20 cellular contexts compared by ENCODE assay signal in genomic region chr1:162921311-162921710, GRCh38.
DNase-seq lines count a peak whose midpoint lies in the region; ATAC-seq and TF ChIP-seq lines count a peak whose summit lies in the region.
"Had no signal": no experiment of that assay in that cellular context is flagged by ENCODE, and none has a peak within 500 bp of the region (broad histone marks: within the 10 kb centered on the region; RNA-seq: fewer than 3 reads in every experiment).

No MANE protein-coding gene starts in this region.

- H3K4me1 ChIP-seq in BLaER1 treated with 17β-estradiol and CSF1 and Interleukin-3, amounts not matched to agents 10 nM and 100 nM, result peaks cover 33 to 44% (median 39%) of the 10 kb centered on the region in 10 experiments
- H3K4me1 ChIP-seq in BE2C, result peaks cover 41% of the 10 kb centered on the region
- H3K4me1 ChIP-seq: A549, HAP-1 had no signal

- no peaks in the 10 kb centered on the region for H3K27me3 ChIP-seq in BLaER1 treated with 17β-estradiol and CSF1 and Interleukin-3, amounts not matched to agents 10 nM and 100 nM
- H3K27me3 ChIP-seq in BE2C, result no peaks in the 10 kb centered on the region

- no peak overlapping the region for H3K4me3 Mint-ChIP-seq in activated CD4-positive, alpha-beta T cell treated with anti-CD3 and anti-CD28 coated beads, Interleukin-2, amount 10 ng/mL, durations not matched to agents 7 days and 5 days
- no peak overlapping the region for H3K4me3 Mint-ChIP-seq in progenitor cell of endocrine pancreas (ENCODE audit: low read depth)
- H3K4me3 Mint-ChIP-seq: CD4-positive, alpha-beta T cell; CD8-positive, alpha-beta memory T cell; HFFc6 had no signal

- POLR2A ChIA-PET in activated CD4-positive, alpha-beta T cell treated with anti-CD3 and anti-CD28 coated beads, Interleukin-2, amount 10 ng/mL, durations not matched to agents 7 days and 5 days (lab: Charles Lee), result no interaction called here
- POLR2A ChIA-PET in GM10248 (lab: Yijun Ruan, JAX), result no interaction called here

- TF ChIP-seq CTCF in progenitor cell of endocrine pancreas (IDR thresholded peaks at IDR 0.05; ENCODE audit: unreplicated experiment), result no peak
- no peak for TF ChIP-seq CTCF in BE2C (IDR thresholded peaks at IDR 0.05; ENCODE audit: low read depth, low read length)
- no peak for TF ChIP-seq CTCF in GM10248 (IDR thresholded peaks at IDR 0.05; ENCODE audit: control extremely low read depth, extremely low read depth, low read depth, missing control alignments)

- H3K36me3 Mint-ChIP-seq in activated CD4-positive, alpha-beta T cell treated with anti-CD3 and anti-CD28 coated beads, Interleukin-2, amount 10 ng/mL, durations not matched to agents 7 days and 5 days (ENCODE audit: low read depth), result no peaks in the 10 kb centered on the region
- H3K36me3 Mint-ChIP-seq in progenitor cell of endocrine pancreas (ENCODE audit: insufficient read depth), result peaks cover under 1% of the 10 kb centered on the region
- H3K36me3 Mint-ChIP-seq: CD8-positive, alpha-beta memory T cell had no signal

- no peak overlapping the region for H3K9ac ChIP-seq in BLaER1 treated with 17β-estradiol and CSF1 and Interleukin-3, amounts not matched to agents 10 nM and 100 nM

- no peak for ATAC-seq in GM19023 (IDR thresholded peaks at IDR 0.05; ENCODE audit: unreplicated experiment)
- ATAC-seq: A549 had no signal

- H3K4me1 Mint-ChIP-seq in activated CD4-positive, alpha-beta T cell treated with anti-CD3 and anti-CD28 coated beads, Interleukin-2, amount 10 ng/mL, durations not matched to agents 7 days and 5 days, result peaks cover 10% of the 10 kb centered on the region
- peaks cover 34% of the 10 kb centered on the region for H3K4me1 Mint-ChIP-seq in progenitor cell of endocrine pancreas (ENCODE audit: low read depth)
- H3K4me1 Mint-ChIP-seq: CD8-positive, alpha-beta memory T cell had no signal

- peaks cover 14% of the 10 kb centered on the region for H3K27me3 Mint-ChIP-seq in activated CD4-positive, alpha-beta T cell treated with anti-CD3 and anti-CD28 coated beads, Interleukin-2, amount 10 ng/mL, durations not matched to agents 7 days and 5 days
- no peaks in the 10 kb centered on the region for H3K27me3 Mint-ChIP-seq in progenitor cell of endocrine pancreas

- no peaks in the 10 kb centered on the region for H3K9me3 ChIP-seq in BLaER1 treated with 17β-estradiol and CSF1 and Interleukin-3, amounts not matched to agents 10 nM and 100 nM (replicated peaks in 1 of 11)
- H3K9me3 ChIP-seq in BE2C, result no peaks in the 10 kb centered on the region; the same call in 1 of the 2 replicates
- H3K9me3 ChIP-seq: A549, HAP-1 had no signal

- no peaks in the 10 kb centered on the region for H4K20me1 ChIP-seq in BLaER1 treated with 17β-estradiol and CSF1 and Interleukin-3, amounts not matched to agents 10 nM and 100 nM

- H3K27ac Mint-ChIP-seq in activated CD4-positive, alpha-beta T cell treated with anti-CD3 and anti-CD28 coated beads, Interleukin-2, amount 10 ng/mL, durations not matched to agents 7 days and 5 days, result peak overlapping the region; percentile 39
- peak overlapping the region; percentile 62 for H3K27ac Mint-ChIP-seq in progenitor cell of endocrine pancreas
- H3K27ac Mint-ChIP-seq: CD4-positive, alpha-beta T cell; CD8-positive, alpha-beta memory T cell; HFFc6 had no signal

- CTCF ChIA-PET in activated CD4-positive, alpha-beta T cell treated with anti-CD3 and anti-CD28 coated beads, Interleukin-2, amount 10 ng/mL, durations not matched to agents 7 days and 5 days (lab: Charles Lee), result no interaction called here
- CTCF ChIA-PET in GM10248 (lab: Yijun Ruan, JAX), result interaction anchor here (1.3 to 1.5 kb wide), 2 partner anchors 11 to 16 kb away, joined by 4 to 5 read pairs; no protein-coding TSS in a partner anchor

- peak overlapping the region in 7 of 11 experiments; percentile 22 to 70 (median 61); a peak in 12 of 22 replicates for H3K27ac ChIP-seq in BLaER1 treated with 17β-estradiol and CSF1 and Interleukin-3, amounts not matched to agents 10 nM and 100 nM
- H3K27ac ChIP-seq: A549 had no signal

- H3K9me3 Mint-ChIP-seq in activated CD4-positive, alpha-beta T cell treated with anti-CD3 and anti-CD28 coated beads, Interleukin-2, amount 10 ng/mL, durations not matched to agents 7 days and 5 days, result no peaks in the 10 kb centered on the region
- H3K9me3 Mint-ChIP-seq in progenitor cell of endocrine pancreas (ENCODE audit: low read depth), result peaks cover 5% of the 10 kb centered on the region
- H3K9me3 Mint-ChIP-seq: CD4-positive, alpha-beta T cell; CD8-positive, alpha-beta memory T cell had no signal

- DNase-seq in activated CD4-positive, alpha-beta T cell treated with anti-CD3 and anti-CD28 coated beads, Interleukin-2, amount 10 ng/mL, durations not matched to agents 7 days and 5 days, result no peak
- DNase-seq in activated CD4-positive, alpha-beta T cell treated with anti-CD3 and anti-CD28 coated beads, Interleukin-2, amount 50 U/mL, for 1 hour, result no peak
- DNase-seq in progenitor cell of endocrine pancreas (ENCODE audit: low spot score, unreplicated experiment), result no peak
- no peak for DNase-seq in BE2C
- DNase-seq in GM10248 (ENCODE audit: extremely low spot score), result no peak
- DNase-seq: 8988T; ACHN; AML-193; CD4-positive, alpha-beta T cell; CD8-positive, alpha-beta memory T cell; DMS 273 treated with DMSO at 0.1 percent for 48 hours; DMS79; EL; GDM1; GOT3; HFFc6 had no signal

- H3K4me2 ChIP-seq in BLaER1 treated with 17β-estradiol and CSF1 and Interleukin-3, amounts not matched to agents 10 nM and 100 nM, result peak overlapping the region; percentile 50 to 77 (median 67)
- H3K4me2 ChIP-seq: A549 had no signal

- no peak overlapping the region for H3K4me3 ChIP-seq in BLaER1 treated with 17β-estradiol and CSF1 and Interleukin-3, amounts not matched to agents 10 nM and 100 nM
- no peak overlapping the region for H3K4me3 ChIP-seq in BE2C (ENCODE audit: low read depth, low read length)
- H3K4me3 ChIP-seq: A549, HAP-1 had no signal

- no peaks in the 10 kb centered on the region for H3K36me3 ChIP-seq in BLaER1 treated with 17β-estradiol and CSF1 and Interleukin-3, amounts not matched to agents 10 nM and 100 nM
- no peaks in the 10 kb centered on the region for H3K36me3 ChIP-seq in BE2C
- H3K36me3 ChIP-seq: HAP-1 had no signal
